In genomic region chr7:54545241-54545563, GRCh38 we compare ENCODE assay signal across 19 cellular contexts. TPM values are rescaled to one million over a fixed set of nuclear protein-coding genes. Genes with fewer than 3 reads are reported as not detected.
DNase-seq lines count a peak whose midpoint lies in the region; ATAC-seq, FAIRE-seq and TF ChIP-seq lines count a peak whose summit lies in the region.
"Had no signal": no experiment of that assay in that cellular context is flagged by ENCODE, and none has a peak within 500 bp of the region (broad histone marks: within the 10 kb centered on the region; RNA-seq: fewer than 3 reads in every experiment).

No MANE protein-coding gene starts in this region.

- H3K9ac ChIP-seq in HepG2 (ENCODE audit: insufficient read depth, low read depth, low read length), result no peak overlapping the region

- H3K4me1 ChIP-seq in HEK293 (ENCODE audit: control insufficient read depth, insufficient read depth, low read length) (no peaks in the 10 kb centered on the region), HepG2 (ENCODE audit: insufficient read depth, low read length) (no peaks in the 10 kb centered on the region)
- H3K4me1 ChIP-seq: SJCRH30 had no signal

- no peaks in the 10 kb centered on the region for H3K4me1 Mint-ChIP-seq in activated T-cell treated with anti-CD3 and anti-CD28 coated beads, Interleukin-2, amount 50 U/mL, for 4 hours (ENCODE audit: low read depth)
- H3K4me1 Mint-ChIP-seq: IgD-negative memory B cell had no signal

- CTCF ChIA-PET in HEK293 (lab: Yijun Ruan, JAX), result no interaction called here
- CTCF ChIA-PET in HepG2 (lab: Yijun Ruan, JAX; ENCODE audit: low intra/inter-chr PET ratio, low total read pairs), result no interaction called here

- in situ Hi-C loops in HepG2 (cut with HindIII; ENCODE audit: extremely low pct_ligation_motif_present, low pct_unique_long_range_greater_than_20kb), result loop anchor here (5.0 kb wide), 1 partner anchor 117 kb away; no protein-coding TSS in a partner anchor

- H3K9me3 Mint-ChIP-seq in activated T-cell treated with anti-CD3 and anti-CD28 coated beads, Interleukin-2, amount 50 U/mL, for 4 hours, result peaks cover 17% of the 10 kb centered on the region

- H3K4me3 ChIP-seq in HEK293 (ENCODE audit: low read depth, low read length), result no peak overlapping the region
- peak overlapping the region in 57 of 59 donors; percentile 26 to 76 (median 60) for H3K4me3 ChIP-seq in dorsolateral prefrontal cortex
- peak overlapping the region; percentile 68 for H3K4me3 ChIP-seq in iPS-18c (ENCODE audit: insufficient read depth, low read depth, low read length)
- no peak overlapping the region for H3K4me3 ChIP-seq in HepG2 (replicated peaks in 1 of 3; ENCODE audit: insufficient read depth in 1 of 3, low read depth in 2 of 3, low read length in 3 of 3)
- H3K4me3 ChIP-seq: SJCRH30 had no signal

- BruUV-seq in HepG2 (replicated peaks; lab: Mats Ljungman, UMichigan), result no TSS peak

- H3K4me2 ChIP-seq in HepG2 (ENCODE audit: low read depth, low read length), result no peak overlapping the region

- POLR2A ChIA-PET in HEK293 (lab: Yijun Ruan, JAX) (no interaction called here), HepG2 (lab: Yijun Ruan, JAX) (no interaction called here)

- no peak for TF ChIP-seq POLR2A in HepG2 (IDR thresholded peaks at IDR 0.05; ENCODE audit: insufficient read depth in 1 of 2, low read depth in 2 of 2, low read length in 2 of 2)

- ATAC-seq in GM18502 (IDR thresholded peaks at IDR 0.05; ENCODE audit: poor library complexity, unreplicated experiment), result no peak
- no peak for ATAC-seq in HepG2
- ATAC-seq in left cardiac atrium, result no peak
- ATAC-seq in activated T-cell treated with anti-CD3 and anti-CD28 coated beads, Interleukin-2, amount 50 U/mL, for 4 hours, result no peak

- FAIRE-seq in HepG2 (lab: Jason Lieb, UNC), result no peak
- FAIRE-seq: D721Med had no signal

- peaks cover 38% of the 10 kb centered on the region for H3K27me3 Mint-ChIP-seq in activated T-cell treated with anti-CD3 and anti-CD28 coated beads, Interleukin-2, amount 50 U/mL, for 4 hours (ENCODE audit: low read depth)

- TF ChIP-seq CTCF in HEK293 (tag by site-specific recombination; IDR thresholded peaks at IDR 0.05), result no peak
- TF ChIP-seq CTCF in dorsolateral prefrontal cortex (IDR thresholded peaks at IDR 0.05 in 54 of 56, conservative IDR thresholded peaks at IDR 0.05 in 2 of 56; ENCODE audit: low read depth in 1 of 56, partially characterized antibody in 56 of 56), result no peak
- no peak for TF ChIP-seq CTCF in HepG2 (CRISPR knock-in tag; IDR thresholded peaks at IDR 0.05)

- TF ChIP-seq EP300 in HepG2 (IDR thresholded peaks at IDR 0.05; ENCODE audit: low read depth in 2 of 2, low read length in 2 of 2) (no peak), HepG2 (CRISPR knock-in tag; IDR thresholded peaks at IDR 0.05; ENCODE audit: borderline replicate concordance) (no peak)

- no peak overlapping the region for H2AFZ ChIP-seq in HepG2 (ENCODE audit: low read length)

- 10% methylated on average over 5 of the region's 5 CpGs for WGBS in HepG2 (ENCODE audit: low lambda C conversion rate)

- H3K36me3 Mint-ChIP-seq in activated T-cell treated with anti-CD3 and anti-CD28 coated beads, Interleukin-2, amount 50 U/mL, for 4 hours (ENCODE audit: insufficient read depth), result no peaks in the 10 kb centered on the region
- H3K36me3 Mint-ChIP-seq: IgD-negative memory B cell had no signal

- H3K27ac ChIP-seq in HEK293 (ENCODE audit: extremely low read depth, low read depth, low read length) (no peak overlapping the region), dorsolateral prefrontal cortex (peak overlapping the region in 16 of 59 donors; percentile 16 to 92 (median 74)), HepG2 (ENCODE audit: extremely low read length, insufficient read depth, low read length) (no peak overlapping the region)
- H3K27ac ChIP-seq: SJCRH30 had no signal

- TF ChIP-seq RAD21 in HepG2 (CRISPR knock-in tag; IDR thresholded peaks at IDR 0.05), result no peak

- no peaks in the 10 kb centered on the region for H4K20me1 ChIP-seq in HepG2 (ENCODE audit: insufficient read depth, low read length)

- intact Hi-C loops in dorsolateral prefrontal cortex (cut with DNase I) (loop anchor here in 1 of 2 donors (10.0 kb wide), 1 partner anchor 120 kb away; no protein-coding TSS in a partner anchor), HepG2 (cut with micrococcal nuclease; ENCODE audit: unreplicated experiment) (no loop called here), left cardiac atrium (cut with DNase I) (no loop called here)

- no peaks in the 10 kb centered on the region for H3K79me2 ChIP-seq in HepG2 (ENCODE audit: insufficient read depth, low read length)

- H3K4me3 Mint-ChIP-seq in activated T-cell treated with anti-CD3 and anti-CD28 coated beads, Interleukin-2, amount 50 U/mL, for 4 hours, result no peak overlapping the region
- H3K4me3 Mint-ChIP-seq: CD4-positive, alpha-beta T cell; IgD-negative memory B cell had no signal

- no peaks in the 10 kb centered on the region for H3K36me3 ChIP-seq in HEK293 (ENCODE audit: control insufficient read depth in 2 of 2, insufficient read depth in 1 of 2, low read length in 2 of 2)
- no peaks in the 10 kb centered on the region for H3K36me3 ChIP-seq in HepG2 (replicated peaks in 1 of 2; ENCODE audit: control insufficient read depth in 1 of 2, insufficient read depth in 2 of 2, low read length in 2 of 2)
- H3K36me3 ChIP-seq: SJCRH30 had no signal

- peaks cover 0 to 69% (median 31%) of the 10 kb centered on the region in 45 donors for H3K27me3 ChIP-seq in dorsolateral prefrontal cortex
- peaks cover 0 to 41% of the 10 kb centered on the region in 2 experiments; a peak in 4 of 5 replicates for H3K27me3 ChIP-seq in HepG2 (ENCODE audit: control insufficient read depth in 1 of 2, insufficient read depth in 2 of 2, low read length in 2 of 2)
- H3K27me3 ChIP-seq: SJCRH30 had no signal

- no peaks in the 10 kb centered on the region for H3K9me3 ChIP-seq in HEK293 (ENCODE audit: control insufficient read depth, insufficient read depth, low read depth, low read length)
- H3K9me3 ChIP-seq in iPS-18c (ENCODE audit: control insufficient read depth, insufficient read depth, low read length), result no peaks in the 10 kb centered on the region
- H3K9me3 ChIP-seq in HepG2 (ENCODE audit: low read length), result no peaks in the 10 kb centered on the region
- H3K9me3 ChIP-seq: SJCRH30 had no signal

- DNase-seq in dorsolateral prefrontal cortex, result no peak
- DNase-seq in HepG2 (ENCODE audit: low spot score), result no peak
- no peak for DNase-seq in left cardiac atrium
- no peak for DNase-seq in activated T-cell treated with anti-CD3 and anti-CD28 coated beads, Interleukin-2, amount 50 U/mL, for 4 hours
- DNase-seq: CD4-positive, alpha-beta T cell; DMS79; GOT3; Kasumi-1; MM.1S; NCI-H1092 treated with DMSO at 0.1 percent for 48 hours; NCI-H1694; NK-92 treated with Interleukin-12 subunit alpha and Interleukin-12 subunit beta, amount 100 ng/mL, for 24 hours; SJCRH30 had no signal

TF ChIP-seq in HEK293, 187 proteins besides CTCF, POLR2A, EP300 and RAD21 (continues in another document):
- no peak for TF ChIP-seq ZNF530 (tag by site-specific recombination; IDR thresholded peaks at IDR 0.05; ENCODE audit: low read depth)
- TF ChIP-seq ZNF366 (tag by site-specific recombination; conservative IDR thresholded peaks at IDR 0.05), result peak; percentile 55

TF ChIP-seq in HepG2, 621 proteins besides CTCF, POLR2A, EP300 and RAD21:
- TF ChIP-seq RARA (CRISPR knock-in tag; IDR thresholded peaks at IDR 0.05) (no peak), ELF4 (CRISPR knock-in tag; IDR thresholded peaks at IDR 0.05; ENCODE audit: borderline replicate concordance) (no peak)

RNA-seq across cellular contexts. Expression of gene VSTM2A, which starts 3.0 kb away (rescaled TPM):
- total RNA-seq in dorsolateral prefrontal cortex (100 to 1,000 TPM in 73 of 120 experiments, 10 to 100 TPM in 47; 16.8 to 217 (median 112) TPM), HepG2 (2016; rRNA removed; fragmentation: Illumina TruSeq; extraction: Trizol) (not detected in 2 replicates), left cardiac atrium (not detected)
- total RNA-seq in HepG2 (2016; cell fraction: cytosol; rRNA removed; fragmentation: Illumina TruSeq; extraction: Trizol; ENCODE audit: low read depth), result not detected in 2 replicates
- not detected in 2 replicates for total RNA-seq in HepG2 (2016; cell fraction: insoluble cytoplasmic fraction; rRNA removed; fragmentation: Illumina TruSeq; extraction: Trizol)
- not detected in 2 replicates for total RNA-seq in HepG2 (2016; cell fraction: membrane; rRNA removed; fragmentation: Illumina TruSeq; extraction: Trizol)
- not detected in 2 replicates for total RNA-seq in HepG2 (2016; cell fraction: nucleus; rRNA removed; fragmentation: Illumina TruSeq; extraction: Trizol)
- not detected in 2 replicates for polyA plus RNA-seq in HepG2 (2011; rRNA removed)
- not detected in 2 replicates for polyA plus RNA-seq in HepG2 (2011; cell fraction: cytosol; rRNA removed)
- polyA plus RNA-seq in HepG2 (2011; cell fraction: nucleus; rRNA removed), result not detected in 2 replicates
- polyA plus RNA-seq in HepG2 (2012), result not detected in 2 replicates
- not detected in 2 replicates for polyA plus RNA-seq in HepG2 (2016; cell fraction: cytosol; fragmentation: Illumina TruSeq; extraction: Trizol; ENCODE audit: low read depth)
- polyA plus RNA-seq in HepG2 (2016; cell fraction: insoluble cytoplasmic fraction; fragmentation: Illumina TruSeq; extraction: Trizol; ENCODE audit: low read depth), result not detected in 2 replicates
- polyA plus RNA-seq in HepG2 (2016; cell fraction: membrane; fragmentation: Illumina TruSeq; extraction: Trizol; ENCODE audit: low read depth), result not detected in 2 replicates
- polyA plus RNA-seq in HepG2 (2016; cell fraction: nucleus; fragmentation: Illumina TruSeq; extraction: Trizol; ENCODE audit: insufficient read depth, low read depth), result not detected in 2 replicates
- polyA minus RNA-seq in HepG2 (2011; rRNA and poly(A)+ RNA removed; ENCODE audit: low replicate concordance), result not detected in 2 replicates
- not detected in 2 replicates for polyA minus RNA-seq in HepG2 (2011; cell fraction: cytosol; rRNA and poly(A)+ RNA removed)
- not detected in 2 replicates for polyA minus RNA-seq in HepG2 (2011; cell fraction: nucleus; rRNA and poly(A)+ RNA removed)
- not detected for total RNA-seq in activated T-cell treated with anti-CD3 and anti-CD28 coated beads, Interleukin-2, amount 50 U/mL, for 4 hours
- total RNA-seq: CD4-positive, alpha-beta T cell; G401; SJCRH30 had no signal
- polyA plus RNA-seq: IgD-negative memory B cell had no signal

Comparison
In these comparisons a context has a peak if more than half of its experiments do, and no peak if none do; other contexts are left out.
1. H3K4me3 ChIP-seq: peak in dorsolateral prefrontal cortex (57 of 59) and iPS-18c (single experiment); none in HEK293 (single experiment) and HepG2 (0 of 3).
2. RNA of gene VSTM2A, which starts 3.0 kb away (total RNA-seq): 16.8 to 217 TPM in dorsolateral prefrontal cortex; not detected in HepG2, not detected in left cardiac atrium and not detected in activated T-cell treated with anti-CD3 and anti-CD28 coated beads, Interleukin-2, amount 50 U/mL, for 4 hours; every median in the first group is over 10 times any median in the second.